ENCODE assay signal across 8 cellular contexts in genomic region chr4:99403380-99404194, GRCh38. TPM values are rescaled to one million over a fixed set of nuclear protein-coding genes. Genes with fewer than 3 reads are reported as not detected.
DNase-seq lines count a peak whose midpoint lies in the region; ATAC-seq and TF ChIP-seq lines count a peak whose summit lies in the region.
"Had no signal": no experiment of that assay in that cellular context is flagged by ENCODE, and none has a peak within 500 bp of the region (broad histone marks: within the 10 kb centered on the region; RNA-seq: fewer than 3 reads in every experiment).

No MANE protein-coding gene starts in this region.

- no peaks in the 10 kb centered on the region for H3K79me1 ChIP-seq in trophoblast cell (ENCODE audit: low read length)

- H3K23ac ChIP-seq in trophoblast cell (ENCODE audit: low read length): no peak overlapping the region

- peak overlapping the region; percentile 69 to 81 (median 79) for H3K27ac ChIP-seq in transverse colon
- H3K27ac ChIP-seq in trophoblast cell (ENCODE audit: low read depth, low read length): no peak overlapping the region

- no peak overlapping the region for H2AFZ ChIP-seq in trophoblast cell (ENCODE audit: insufficient read depth, low read length, poor library complexity)

- 29 to 46% methylated on average over 4 to 5 of the region's 5 CpGs for WGBS in transverse colon (ENCODE audit: low coverage in 1 of 2), 2 donors
- WGBS in trophoblast cell (ENCODE audit: extremely low coverage, insufficient coverage, insufficient read length): no CpG with 5 or more reads among the region's 5 CpGs

- H3K14ac ChIP-seq in trophoblast cell (ENCODE audit: low read length): no peak overlapping the region

- H3K4me2 ChIP-seq in trophoblast cell (ENCODE audit: low read length): no peak overlapping the region

- H3K4me1 ChIP-seq in transverse colon: peaks cover 4 to 33% (median 21%) of the 10 kb centered on the region in 4 donors
- no peaks in the 10 kb centered on the region for H3K4me1 ChIP-seq in trophoblast cell (ENCODE audit: control insufficient read depth in 1 of 2, insufficient read depth in 2 of 2, low read length in 2 of 2)

- H4K91ac ChIP-seq in trophoblast cell (ENCODE audit: low read depth, low read length): no peak overlapping the region

- in situ Hi-C loops in transverse colon (cut with MboI; ENCODE audit: low pct_ligation_motif_present in 1 of 4, low pct_unique_long_range_greater_than_20kb in 1 of 4, low sequenced_read_pairs in 3 of 4): loop anchor here (10.0 to 25.0 kb wide), 5 partner anchors 199 to 441 kb away; partner anchors contain the start of gene METAP1 (in 1 of the 4)

- H3K27me3 ChIP-seq in transverse colon (no peaks in the 10 kb centered on the region), trophoblast cell (ENCODE audit: insufficient read depth, low read length) (no peaks in the 10 kb centered on the region)

- no peak for TF ChIP-seq POLR2A in transverse colon (IDR thresholded peaks at IDR 0.05)

- no peaks in the 10 kb centered on the region for H3K9me3 ChIP-seq in transverse colon
- H3K9me3 ChIP-seq in trophoblast cell (ENCODE audit: insufficient read depth, low read depth, low read length): no peaks in the 10 kb centered on the region

- no peak overlapping the region for H3K4ac ChIP-seq in trophoblast cell (ENCODE audit: low read depth, low read length)

- no peak overlapping the region for H2BK12ac ChIP-seq in trophoblast cell (ENCODE audit: low read length)

- no peaks in the 10 kb centered on the region for H3K36me3 ChIP-seq in transverse colon
- no peaks in the 10 kb centered on the region for H3K36me3 ChIP-seq in trophoblast cell (ENCODE audit: control insufficient read depth in 1 of 2, insufficient read depth in 2 of 2, low read length in 2 of 2)

- intact Hi-C loops in transverse colon (cut with DNase I; ENCODE audit: low total_unique reads): loop anchor here (10.0 kb wide), 2 partner anchors 79 to 199 kb away; partner anchors contain the start of gene ADH1B

- no peaks in the 10 kb centered on the region for H3K79me2 ChIP-seq in trophoblast cell (ENCODE audit: control insufficient read depth, insufficient read depth, low read length, poor library complexity)

- TF ChIP-seq CTCF in fibroblast of pulmonary artery (IDR thresholded peaks at IDR 0.05; ENCODE audit: low read length, missing control alignments): no peak
- TF ChIP-seq CTCF in transverse colon (IDR thresholded peaks at IDR 0.05): no peak

- no peak overlapping the region for H3K18ac ChIP-seq in trophoblast cell (ENCODE audit: low read length)

- peak; percentile 74 for ATAC-seq in GM19467 (IDR thresholded peaks at IDR 0.05; ENCODE audit: unreplicated experiment)
- ATAC-seq in HG03159 (IDR thresholded peaks at IDR 0.05; ENCODE audit: unreplicated experiment): peak; percentile 74

- H2AK5ac ChIP-seq in trophoblast cell (ENCODE audit: low read length): no peak overlapping the region

- H3K9ac ChIP-seq in trophoblast cell (ENCODE audit: low read length): no peak overlapping the region

- no peak overlapping the region for H4K8ac ChIP-seq in trophoblast cell (ENCODE audit: low read depth, low read length)

- no peak overlapping the region for H4K12ac ChIP-seq in trophoblast cell (ENCODE audit: low read depth, low read length)

- no peak overlapping the region for H2BK5ac ChIP-seq in trophoblast cell (ENCODE audit: low read depth, low read length, poor library complexity)

- no peak overlapping the region for H3K4me3 ChIP-seq in fibroblast of pulmonary artery (replicated peaks; ENCODE audit: low read depth, low read length)
- H3K4me3 ChIP-seq in transverse colon: peak overlapping the region in 1 of 4 donors; percentile 0
- no peak overlapping the region for H3K4me3 ChIP-seq in trophoblast cell (ENCODE audit: low read depth, low read length)

- DNase-seq in fibroblast of pulmonary artery (ENCODE audit: low read depth): peak; percentile 54
- no peak for DNase-seq in transverse colon
- no peak for DNase-seq in trophoblast cell
- DNase-seq in NCI-H526 (lab: John Stamatoyannopoulos, UW): no peak
- no peak for DNase-seq in RPMI8226

- no peak for TF ChIP-seq EP300 in transverse colon (IDR thresholded peaks at IDR 0.05; ENCODE audit: low read depth)

- H2BK120ac ChIP-seq in trophoblast cell (ENCODE audit: insufficient read depth, low read length, poor library complexity): no peak overlapping the region

RNA-seq across cellular contexts. Expression of gene ADH7, which starts 31.6 kb away (rescaled TPM):
- total RNA-seq in transverse colon: not detected
- not detected in 2 replicates for polyA plus RNA-seq in trophoblast cell (2013)
- total RNA-seq: M059J had no signal

RNA-seq across cellular contexts. Expression of gene ADH1C, which starts 51.0 kb away (rescaled TPM):
- total RNA-seq in transverse colon: 100 to 1,000 TPM in 2 of 4 donors, 10 to 100 TPM in 2; 28.1 to 496 (median 231) TPM
- not detected in 2 replicates for polyA plus RNA-seq in trophoblast cell (2013)
